Comparison of ENCODE assay signal across 11 cellular contexts in the genomic region with DNA sequence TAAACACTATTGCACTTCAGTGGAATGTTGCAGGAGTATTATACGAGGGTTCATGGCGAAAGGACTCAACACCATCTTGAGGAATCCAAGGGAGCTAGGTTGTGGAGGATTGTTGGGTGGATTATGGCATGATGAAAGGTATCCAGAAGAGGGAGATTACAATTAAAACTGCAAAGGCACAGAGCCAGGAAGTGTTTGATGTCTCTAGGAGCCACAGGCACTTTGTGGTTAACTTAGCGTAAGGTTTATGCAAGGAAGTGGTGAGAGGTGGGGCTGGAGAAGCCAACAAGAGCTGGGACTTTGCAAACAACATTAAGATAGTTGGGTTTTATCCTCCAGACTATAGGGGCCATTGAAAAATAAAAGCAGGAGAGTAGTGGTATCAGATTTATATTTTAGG.
DNase-seq lines count a peak whose midpoint lies in the region; ATAC-seq and TF ChIP-seq lines count a peak whose summit lies in the region.
"Had no signal": no experiment of that assay in that cellular context is flagged by ENCODE, and none has a peak within 500 bp of the region (broad histone marks: within the 10 kb centered on the region; RNA-seq: fewer than 3 reads in every experiment).

No MANE protein-coding gene starts in this region.

- H3K36me3 Mint-ChIP-seq in activated CD4-positive, alpha-beta T cell treated with anti-CD3 and anti-CD28 coated beads for 36 hours (ENCODE audit: low read depth): no peaks in the 10 kb centered on the region
- no peaks in the 10 kb centered on the region for H3K36me3 Mint-ChIP-seq in stimulated activated naive B cell treated with anti-CD40 and anti-IgM and Interleukin-4, amounts not matched to agents 10 μg/mL and 1 μg/mL and 100 μg/mL, for 72 hours

- H3K36me3 ChIP-seq in neutrophil: no peaks in the 10 kb centered on the region

- ATAC-seq in activated CD4-positive, alpha-beta T cell treated with anti-CD3 and anti-CD28 coated beads for 36 hours: peak; percentile 79
- no peak for ATAC-seq in stimulated activated naive B cell treated with anti-CD40 and anti-IgM and Interleukin-4, amounts not matched to agents 10 μg/mL and 1 μg/mL and 100 μg/mL, for 72 hours (replicated peaks)

- TF ChIP-seq CTCF in astrocyte of the cerebellum (IDR thresholded peaks at IDR 0.05; ENCODE audit: low read depth, low read length, missing control alignments) (no peak), neutrophil (IDR thresholded peaks at IDR 0.05) (no peak)

- peak; percentile 30 for DNase-seq in activated CD4-positive, alpha-beta T cell treated with anti-CD3 and anti-CD28 coated beads for 36 hours
- DNase-seq in activated CD4-positive, alpha-beta T cell treated with anti-CD3 and anti-CD28 coated beads for 1 hour: no peak
- DNase-seq in NCI-H226: peak; percentile 37
- DNase-seq in astrocyte of the cerebellum (ENCODE audit: low read depth): peak; percentile 87
- no peak for DNase-seq in NCI-H748 treated with DMSO at 0.1 percent for 48 hours (lab: John Stamatoyannopoulos, UW)
- no peak for DNase-seq in stimulated activated naive B cell treated with anti-CD40 and anti-IgM and Interleukin-4, amounts not matched to agents 10 μg/mL and 1 μg/mL and 100 μg/mL, for 72 hours
- no peak for DNase-seq in NCI-H2081 treated with DMSO at 0.1 percent for 48 hours (lab: John Stamatoyannopoulos, UW)
- DNase-seq: activated T-cell treated with anti-CD3 and anti-CD28 coated beads, Interleukin-2, amount 50 U/mL, for 48 hours; NCI-H187; sigmoid colon had no signal

- no peaks in the 10 kb centered on the region for H3K27me3 ChIP-seq in neutrophil
- H3K27me3 ChIP-seq: sigmoid colon had no signal

- H3K9me3 Mint-ChIP-seq in activated CD4-positive, alpha-beta T cell treated with anti-CD3 and anti-CD28 coated beads for 36 hours (ENCODE audit: low read depth): no peaks in the 10 kb centered on the region
- H3K9me3 Mint-ChIP-seq in stimulated activated naive B cell treated with anti-CD40 and anti-IgM and Interleukin-4, amounts not matched to agents 10 μg/mL and 1 μg/mL and 100 μg/mL, for 72 hours: no peaks in the 10 kb centered on the region

- POLR2A ChIA-PET in activated CD4-positive, alpha-beta T cell treated with anti-CD3 and anti-CD28 coated beads for 36 hours (lab: Charles Lee): no interaction called here

- no peaks in the 10 kb centered on the region for H3K27me3 Mint-ChIP-seq in activated CD4-positive, alpha-beta T cell treated with anti-CD3 and anti-CD28 coated beads for 36 hours
- no peaks in the 10 kb centered on the region for H3K27me3 Mint-ChIP-seq in stimulated activated naive B cell treated with anti-CD40 and anti-IgM and Interleukin-4, amounts not matched to agents 10 μg/mL and 1 μg/mL and 100 μg/mL, for 72 hours

- H3K9me3 ChIP-seq in neutrophil: no peaks in the 10 kb centered on the region
- H3K9me3 ChIP-seq: sigmoid colon had no signal

- H3K4me3 Mint-ChIP-seq in activated CD4-positive, alpha-beta T cell treated with anti-CD3 and anti-CD28 coated beads for 36 hours: no peak overlapping the region
- no peak overlapping the region for H3K4me3 Mint-ChIP-seq in stimulated activated naive B cell treated with anti-CD40 and anti-IgM and Interleukin-4, amounts not matched to agents 10 μg/mL and 1 μg/mL and 100 μg/mL, for 72 hours

- CTCF ChIA-PET in activated CD4-positive, alpha-beta T cell treated with anti-CD3 and anti-CD28 coated beads for 36 hours (lab: Charles Lee): interaction anchor here (1.0 to 2.0 kb wide), 2 partner anchors 10 to 47 kb away, joined by 3 to 7 read pairs; no protein-coding TSS in a partner anchor

- H3K4me3 ChIP-seq in astrocyte of the cerebellum (ENCODE audit: low read depth, low read length) (no peak overlapping the region), neutrophil (ENCODE audit: low read depth in 1 of 2, low read length in 1 of 2) (no peak overlapping the region)
- H3K4me3 ChIP-seq: sigmoid colon had no signal

- peaks cover 4% of the 10 kb centered on the region for H3K4me1 Mint-ChIP-seq in activated CD4-positive, alpha-beta T cell treated with anti-CD3 and anti-CD28 coated beads for 36 hours
- no peaks in the 10 kb centered on the region for H3K4me1 Mint-ChIP-seq in stimulated activated naive B cell treated with anti-CD40 and anti-IgM and Interleukin-4, amounts not matched to agents 10 μg/mL and 1 μg/mL and 100 μg/mL, for 72 hours

- peaks cover 37 to 43% of the 10 kb centered on the region in 2 experiments for H3K4me1 ChIP-seq in neutrophil (ENCODE audit: control insufficient read depth in 1 of 2, insufficient read depth in 1 of 2, low read depth in 1 of 2, low read length in 1 of 2)
- H3K4me1 ChIP-seq: sigmoid colon had no signal

- H3K27ac Mint-ChIP-seq in activated CD4-positive, alpha-beta T cell treated with anti-CD3 and anti-CD28 coated beads for 36 hours: no peak overlapping the region
- no peak overlapping the region for H3K27ac Mint-ChIP-seq in stimulated activated naive B cell treated with anti-CD40 and anti-IgM and Interleukin-4, amounts not matched to agents 10 μg/mL and 1 μg/mL and 100 μg/mL, for 72 hours

- H3K27ac ChIP-seq in neutrophil: peak overlapping the region; percentile 67
- H3K27ac ChIP-seq: sigmoid colon had no signal

- in situ Hi-C loops in astrocyte of the cerebellum (cut with HindIII; ENCODE audit: low sequenced_read_pairs): no loop called here

- intact Hi-C loops in activated CD4-positive, alpha-beta T cell treated with anti-CD3 and anti-CD28 coated beads for 36 hours (cut with DNase I, micrococcal nuclease): no loop called here

Comparison
In these comparisons a context has a peak if more than half of its experiments do, and no peak if none do; other contexts are left out.
1. DNase-seq: peak in activated CD4-positive, alpha-beta T cell treated with anti-CD3 and anti-CD28 coated beads for 36 hours (single experiment), NCI-H226 (single experiment) and astrocyte of the cerebellum (single experiment); none in activated CD4-positive, alpha-beta T cell treated with anti-CD3 and anti-CD28 coated beads for 1 hour (single experiment), NCI-H748 treated with DMSO at 0.1 percent for 48 hours (single experiment), stimulated activated naive B cell treated with anti-CD40 and anti-IgM and Interleukin-4, amounts not matched to agents 10 μg/mL and 1 μg/mL and 100 μg/mL, for 72 hours (single experiment) and NCI-H2081 treated with DMSO at 0.1 percent for 48 hours (single experiment).